9 cellular contexts compared by ENCODE assay signal in genomic region chr1:150159550-150159949, GRCh38. TPM values are rescaled to one million over a fixed set of nuclear protein-coding genes. Genes with fewer than 3 reads are reported as not detected.
DNase-seq lines count a peak whose midpoint lies in the region; ATAC-seq and TF ChIP-seq lines count a peak whose summit lies in the region.
"Had no signal": no experiment of that assay in that cellular context is flagged by ENCODE, and none has a peak within 500 bp of the region (broad histone marks: within the 10 kb centered on the region; RNA-seq: fewer than 3 reads in every experiment).

No MANE protein-coding gene starts in this region.

- peak overlapping the region in 9 of 10 experiments; percentile 26 to 58 (median 43); a peak in 18 of 20 replicates for H3K4me3 ChIP-seq in BLaER1 treated with 17β-estradiol and CSF1 and Interleukin-3, amounts not matched to agents 10 nM and 100 nM
- H3K4me3 ChIP-seq in adrenal gland (peak overlapping the region in 1 of 4 donors; percentile 9), muscle layer of colon (ENCODE audit: low read depth in 1 of 2, low read length in 2 of 2) (no peak overlapping the region)

- peaks cover 5% of the 10 kb centered on the region for H3K36me3 Mint-ChIP-seq in IgD-negative memory B cell

- peak overlapping the region; percentile 96 to 100 (median 98) for H3K27ac ChIP-seq in BLaER1 treated with 17β-estradiol and CSF1 and Interleukin-3, amounts not matched to agents 10 nM and 100 nM
- H3K27ac ChIP-seq in adrenal gland (peak overlapping the region in 4 of 5 donors; percentile 63 to 95 (median 84)), muscle layer of colon (ENCODE audit: low read depth, low read length) (peak overlapping the region; percentile 99)

- peaks cover 50 to 76% (median 63%) of the 10 kb centered on the region in 3 donors for H3K4me1 Mint-ChIP-seq in IgD-negative memory B cell

- H3K27me3 ChIP-seq in BLaER1 treated with 17β-estradiol and CSF1 and Interleukin-3, amounts not matched to agents 10 nM and 100 nM, result no peaks in the 10 kb centered on the region
- H3K27me3 ChIP-seq in adrenal gland (no peaks in the 10 kb centered on the region), muscle layer of colon (ENCODE audit: control insufficient read depth in 1 of 2, insufficient read depth in 2 of 2, low read length in 2 of 2) (no peaks in the 10 kb centered on the region)

- peaks cover 53 to 65% (median 54%) of the 10 kb centered on the region in 11 experiments for H3K36me3 ChIP-seq in BLaER1 treated with 17β-estradiol and CSF1 and Interleukin-3, amounts not matched to agents 10 nM and 100 nM
- H3K36me3 ChIP-seq in adrenal gland (replicated peaks in 1 of 2) (peaks cover 0 to 48% of the 10 kb centered on the region in 2 donors), muscle layer of colon (ENCODE audit: insufficient read depth, low read length) (peaks cover 54% of the 10 kb centered on the region)

- no peaks in the 10 kb centered on the region for H3K9me3 ChIP-seq in BLaER1 treated with 17β-estradiol and CSF1 and Interleukin-3, amounts not matched to agents 10 nM and 100 nM (replicated peaks in 1 of 11)
- no peaks in the 10 kb centered on the region for H3K9me3 ChIP-seq in adrenal gland (replicated peaks in 1 of 3)
- H3K9me3 ChIP-seq in muscle layer of colon (ENCODE audit: low read length), result no peaks in the 10 kb centered on the region

- H3K27me3 Mint-ChIP-seq in IgD-negative memory B cell, result no peaks in the 10 kb centered on the region

- WGBS in adrenal gland, 4 donors, result 22 to 39% (median 27%) methylated on average over 4 to 8 of the region's 8 CpGs

- ATAC-seq in GM19395 (IDR thresholded peaks at IDR 0.05; ENCODE audit: unreplicated experiment), result no peak

- H4K20me1 ChIP-seq in BLaER1 treated with 17β-estradiol and CSF1 and Interleukin-3, amounts not matched to agents 10 nM and 100 nM, result peaks cover 0 to 30% (median 15%) of the 10 kb centered on the region in 11 experiments; a peak in 12 of 22 replicates

- peak in 1 of 2 donors; percentile 7 for TF ChIP-seq POLR2A in adrenal gland (IDR thresholded peaks at IDR 0.05)

- no peaks in the 10 kb centered on the region for H3K9me3 Mint-ChIP-seq in IgD-negative memory B cell

- peak overlapping the region; percentile 81 to 100 (median 87) for H3K9ac ChIP-seq in BLaER1 treated with 17β-estradiol and CSF1 and Interleukin-3, amounts not matched to agents 10 nM and 100 nM
- H3K9ac ChIP-seq in muscle layer of colon (ENCODE audit: low read length), result no peak overlapping the region

- TF ChIP-seq CTCF in adrenal gland (IDR thresholded peaks at IDR 0.05), result no peak

- H3K27ac Mint-ChIP-seq in IgD-negative memory B cell, result peak overlapping the region; percentile 94 to 99 (median 99)

- intact Hi-C loops in adrenal gland (cut with DNase I), result no loop called here

- peak overlapping the region; percentile 83 to 97 (median 92) for H3K4me3 Mint-ChIP-seq in IgD-negative memory B cell

- peaks cover 94 to 98% (median 97%) of the 10 kb centered on the region in 10 experiments for H3K4me1 ChIP-seq in BLaER1 treated with 17β-estradiol and CSF1 and Interleukin-3, amounts not matched to agents 10 nM and 100 nM
- H3K4me1 ChIP-seq in adrenal gland (replicated peaks in 1 of 2) (peaks cover 36 to 61% of the 10 kb centered on the region in 2 donors), muscle layer of colon (ENCODE audit: insufficient read depth, low read length) (peaks cover 94% of the 10 kb centered on the region)

- H3K4me2 ChIP-seq in BLaER1 treated with 17β-estradiol and CSF1 and Interleukin-3, amounts not matched to agents 10 nM and 100 nM, result peak overlapping the region; percentile 90 to 99 (median 95)

- peak in 6 of 7 donors; percentile 29 to 51 (median 36) for DNase-seq in adrenal gland
- DNase-seq in NCI-H510A (lab: John Stamatoyannopoulos, UW), result no peak
- DNase-seq in ureter (ENCODE audit: low spot score), result no peak
- no peak for DNase-seq in activated CD4-positive, alpha-beta T cell treated with anti-CD3 and anti-CD28 coated beads, Interleukin-2, amount 50 U/mL, for 48 hours
- DNase-seq: stimulated activated CD4-positive, alpha-beta T cell treated with anti-CD3 and anti-CD28 coated beads, Interleukin-4, amount 100 ng/mL, for 1 hour had no signal

RNA-seq across cellular contexts. Expression of gene PLEKHO1, which starts 9.8 kb away (rescaled TPM):
- polyA plus RNA-seq in IgD-negative memory B cell (102 TPM), adrenal gland (100 to 1,000 TPM in 2 of 3 donors, 10 to 100 TPM in 1; 47.3 to 298 (median 227) TPM)
- total RNA-seq in adrenal gland (100 to 1,000 TPM in 1 of 8 donors, 10 to 100 TPM in 7; 43.5 to 109 (median 79.9) TPM), ureter (28.9 TPM)

Comparison
In these comparisons a context has a peak if more than half of its experiments do, and no peak if none do; other contexts are left out.
1. H3K4me3 ChIP-seq: peak in BLaER1 treated with 17β-estradiol and CSF1 and Interleukin-3, amounts not matched to agents 10 nM and 100 nM (9 of 10); none in muscle layer of colon (0 of 2).
2. DNase-seq: peak in adrenal gland (6 of 7); none in NCI-H510A (single experiment), ureter (single experiment) and activated CD4-positive, alpha-beta T cell treated with anti-CD3 and anti-CD28 coated beads, Interleukin-2, amount 50 U/mL, for 48 hours (0 of 2).
3. Peak in every context shown above with its lines, with median percentiles within 50 percentile points of each other: H3K27ac ChIP-seq.